Comparison of ENCODE assay signal across 7 cellular contexts in genomic region chr3:197276808-197277207, GRCh38. TPM values are rescaled to one million over a fixed set of nuclear protein-coding genes. Genes with fewer than 3 reads are reported as not detected.
DNase-seq lines count a peak whose midpoint lies in the region; ATAC-seq and TF ChIP-seq lines count a peak whose summit lies in the region.
"Not testable (repeated sequence)": the region's sequence is repeated elsewhere in the genome, so short reads cannot be mapped to it uniquely, and the experiment has no call there.

No MANE protein-coding gene starts in this region.

- H3K79me2 ChIP-seq in fibroblast of lung (ENCODE audit: control insufficient read depth, insufficient read depth, low read length) (peaks cover 25% of the 10 kb centered on the region), mesendoderm (ENCODE audit: control insufficient read depth, insufficient read depth, low read length) (peaks cover 21% of the 10 kb centered on the region)

- not testable (repeated sequence) for H3K23ac ChIP-seq in IMR-90 (ENCODE audit: low read depth, low read length); mesendoderm (ENCODE audit: low read length)

- TF ChIP-seq POLR2A in IMR-90 (IDR thresholded peaks at IDR 0.05; ENCODE audit: low read depth, low read length), result not testable (repeated sequence)

- not testable (repeated sequence) for H2AK9ac ChIP-seq in IMR-90 (replicated peaks; ENCODE audit: low read depth, low read length, poor library complexity)

- not testable (repeated sequence) for H3K9me1 ChIP-seq in IMR-90 (ENCODE audit: insufficient read depth, low read length)

- in situ Hi-C loops in IMR-90 (cut with MboI; ENCODE audit: low sequenced_read_pairs), result not testable (repeated sequence)
- in situ Hi-C loops in brain microvascular endothelial cell (cut with HindIII; ENCODE audit: low pct_ligation_motif_present, low sequenced_read_pairs), result loop anchor here (25.0 kb wide), 1 partner anchor 235 kb away; no protein-coding TSS in a partner anchor

- not testable (repeated sequence) for H2AFZ ChIP-seq in IMR-90 (replicated peaks; ENCODE audit: low read length, poor library complexity); fibroblast of lung (ENCODE audit: low read length)

- not testable (repeated sequence) for H4K91ac ChIP-seq in IMR-90 (ENCODE audit: insufficient read depth, low read depth, low read length)

- H2BK20ac ChIP-seq in IMR-90 (ENCODE audit: low read depth, low read length), result not testable (repeated sequence)

- H2BK120ac ChIP-seq in IMR-90 (ENCODE audit: low read depth, low read length); mesendoderm (ENCODE audit: low read depth, low read length): not testable (repeated sequence)

- not testable (repeated sequence) for H4K5ac ChIP-seq in IMR-90 (ENCODE audit: low read depth, low read length); mesendoderm (ENCODE audit: low read length)

- not testable (repeated sequence) for ATAC-seq in IMR-90 (ENCODE audit: low read depth)

- H3K4me1 ChIP-seq in IMR-90 (ENCODE audit: control insufficient read depth, insufficient read depth, low read length); fibroblast of lung (ENCODE audit: control insufficient read depth, extremely low read depth, insufficient read depth, low read length); mesendoderm (ENCODE audit: control insufficient read depth, low read depth, low read length): not testable (repeated sequence)

- H3K4ac ChIP-seq in IMR-90 (ENCODE audit: low read depth, low read length); mesendoderm (ENCODE audit: low read depth, low read length): not testable (repeated sequence)

- dilution Hi-C loops in IMR-90 (cut with HindIII; ENCODE audit: low sequenced_read_pairs, unreplicated experiment), result not testable (repeated sequence)

- peaks cover 9 to 53% of the 10 kb centered on the region in 2 experiments; a peak in 3 of 4 replicates for H3K79me1 ChIP-seq in IMR-90 (ENCODE audit: low read depth in 1 of 2, low read length in 2 of 2)
- not testable (repeated sequence) for H3K79me1 ChIP-seq in mesendoderm (ENCODE audit: low read length)

- peaks cover 27% of the 10 kb centered on the region for H4K20me1 ChIP-seq in IMR-90 (ENCODE audit: insufficient read depth, low read length)
- not testable (repeated sequence) for H4K20me1 ChIP-seq in fibroblast of lung (ENCODE audit: control insufficient read depth, extremely low read depth, insufficient read depth, low read length)

- H3K36me3 ChIP-seq in IMR-90 (ENCODE audit: control insufficient read depth, insufficient read depth, low read length); fibroblast of lung (ENCODE audit: control insufficient read depth, insufficient read depth, low read length); mesendoderm (ENCODE audit: control insufficient read depth, insufficient read depth, low read length): not testable (repeated sequence)
- H3K36me3 ChIP-seq in brain microvascular endothelial cell (replicated peaks), result peaks cover 54% of the 10 kb centered on the region

- H2BK15ac ChIP-seq in IMR-90 (ENCODE audit: low read depth, low read length); mesendoderm (replicated peaks; ENCODE audit: low read depth): not testable (repeated sequence)

- H3K4me3 ChIP-seq in AG10803 (ENCODE audit: low read length); IMR-90 (ENCODE audit: insufficient read depth, low read depth, low read length); brain microvascular endothelial cell (ENCODE audit: low read depth, low read length); fibroblast of lung (replicated peaks in 1 of 4; ENCODE audit: control extremely low read depth in 1 of 4, insufficient read depth in 1 of 4, low read depth in 3 of 4, low read length in 4 of 4); mesendoderm (ENCODE audit: low read length): not testable (repeated sequence)

- H3K14ac ChIP-seq in IMR-90 (replicated peaks; ENCODE audit: low read depth, low read length), result not testable (repeated sequence)

- CTCF ChIA-PET in IMR-90 (lab: Yijun Ruan, JAX), result not testable (repeated sequence)

- not testable (repeated sequence) for H3K56ac ChIP-seq in IMR-90 (ENCODE audit: extremely low read depth, insufficient read depth, low read length); mesendoderm (ENCODE audit: low read length)

- H2AK5ac ChIP-seq in IMR-90 (ENCODE audit: low read depth, low read length); mesendoderm (ENCODE audit: low read length): not testable (repeated sequence)

- H3K27ac ChIP-seq in IMR-90 (ENCODE audit: insufficient read depth, low read length); brain microvascular endothelial cell; fibroblast of lung (ENCODE audit: insufficient read depth, low read length); mesendoderm (ENCODE audit: low read depth, low read length): not testable (repeated sequence)

- not testable (repeated sequence) for H3K27me3 ChIP-seq in IMR-90 (ENCODE audit: control insufficient read depth, insufficient read depth, low read length); brain microvascular endothelial cell (replicated peaks); fibroblast of lung (ENCODE audit: control insufficient read depth, insufficient read depth, low read length); mesendoderm (ENCODE audit: insufficient read depth, low read length, poor library complexity)

- H3K4me2 ChIP-seq in IMR-90 (ENCODE audit: low read depth, low read length); fibroblast of lung (ENCODE audit: extremely low read depth, insufficient read depth, low read length); mesendoderm (ENCODE audit: low read length): not testable (repeated sequence)

- not testable (repeated sequence) for BruUV-seq in IMR-90 (replicated peaks; lab: Mats Ljungman, UMichigan)

- 0 out of 2 replicates have a peak, but pooled peaks have one; percentile 7 for TF ChIP-seq RAD21 in IMR-90 (IDR thresholded peaks at IDR 0.05; ENCODE audit: low read length)

- TF ChIP-seq CTCF in AG10803 (conservative IDR thresholded peaks at IDR 0.05; ENCODE audit: low read length) (peak; percentile 30; the same call in 1 of the 2 replicates), GM10266 (IDR thresholded peaks at IDR 0.05; ENCODE audit: control insufficient read depth, insufficient read depth, low read depth, missing control alignments) (peak; percentile 24), IMR-90 (conservative IDR thresholded peaks at IDR 0.05; ENCODE audit: low read depth, low read length) (0 out of 2 replicates have a peak, but pooled peaks have one; percentile 17), brain microvascular endothelial cell (IDR thresholded peaks at IDR 0.05; ENCODE audit: low read depth, low read length, missing control alignments) (peak; percentile 54), fibroblast of lung (conservative IDR thresholded peaks at IDR 0.05 in 1 of 2, IDR thresholded peaks at IDR 0.05 in 1 of 2; ENCODE audit: low read depth in 1 of 2, low read length in 2 of 2) (peak; percentile 8 to 24)

- H3K9ac ChIP-seq in IMR-90 (ENCODE audit: low read depth, low read length); fibroblast of lung (ENCODE audit: insufficient read depth, low read length); mesendoderm (ENCODE audit: low read length): not testable (repeated sequence)

- not testable (repeated sequence) for H4K8ac ChIP-seq in IMR-90 (ENCODE audit: low read depth in 2 of 2, low read length in 2 of 2); mesendoderm (ENCODE audit: low read depth, low read length)

- not testable (repeated sequence) for H3K18ac ChIP-seq in IMR-90 (ENCODE audit: low read depth, low read length); mesendoderm (ENCODE audit: low read length)

- not testable (repeated sequence) for DNase-seq in AG10803 (ENCODE audit: low read depth); GM10266 (ENCODE audit: extremely low spot score); IMR-90; brain microvascular endothelial cell; fibroblast of lung (ENCODE audit: low read depth in 2 of 2)
- peak; percentile 24 for DNase-seq in RPMI7951 (ENCODE audit: low read depth)
- DNase-seq in mesendoderm, result peak; percentile 53

- POLR2A ChIA-PET in IMR-90 (lab: Charles Lee; ENCODE audit: unreplicated experiment), result not testable (repeated sequence)

- not testable (repeated sequence) for H3K9me3 ChIP-seq in IMR-90 (ENCODE audit: control insufficient read depth, insufficient read depth, low read length); fibroblast of lung (ENCODE audit: control insufficient read depth, insufficient read depth, low read depth, low read length)

- not testable (repeated sequence) for H2BK5ac ChIP-seq in IMR-90 (ENCODE audit: low read depth, low read length, poor library complexity, severe bottlenecking); mesendoderm (ENCODE audit: low read length)

- no CpG with 5 or more reads among the region's 8 CpGs for WGBS in IMR-90 (ENCODE audit: extremely low coverage in 2 of 2, insufficient read length in 1 of 2), 2 experiments
- no CpG with 5 or more reads among the region's 8 CpGs for WGBS in mesendoderm (ENCODE audit: extremely low coverage, insufficient coverage, low lambda C conversion rate)

- intact Hi-C loops in IMR-90 (cut with micrococcal nuclease), result not testable (repeated sequence)

TF ChIP-seq in IMR-90, 13 proteins besides CTCF, POLR2A, EP300 and RAD21:
- TF ChIP-seq SMC3 (IDR thresholded peaks at IDR 0.05; ENCODE audit: low read depth, low read length), result peak; percentile 8; the same call in 1 of the 2 replicates
TF ChIP-seq in IMR-90: peak in this region for 1; not testable (repeated sequence) for 12.

RNA-seq across cellular contexts. Expression of gene DLG1, which starts 21.6 kb away (rescaled TPM):
- 57.7 and 58.6 TPM in 2 replicates for total RNA-seq in IMR-90 (2012; rRNA removed)
- polyA plus RNA-seq in IMR-90 (2012; rRNA removed), result 18.7 and 21.2 TPM in 2 replicates
- 3.7 and 4.9 TPM in 2 replicates for polyA plus RNA-seq in IMR-90 (2012; cell fraction: cytosol; rRNA removed)
- polyA plus RNA-seq in IMR-90 (2012; cell fraction: nucleus; rRNA removed; ENCODE audit: low replicate concordance), result 5.5 and 51.9 TPM in 2 replicates
- total RNA-seq in RPMI7951 (2014; rRNA removed; shearing (Covaris generic)), result 97.2 and 104 TPM in 2 replicates
- 51.4 and 53.0 TPM in 2 replicates for total RNA-seq in fibroblast of lung
- polyA plus RNA-seq in fibroblast of lung, result 29.5 and 47.7 TPM in 2 replicates
- polyA plus RNA-seq in fibroblast of lung (2012), result 23.1 and 36.3 TPM in 2 replicates
- 12.0 and 19.9 TPM in 2 replicates for polyA minus RNA-seq in fibroblast of lung (ENCODE audit: low replicate concordance)
- polyA plus RNA-seq in mesendoderm (2013, experiment 1 of 2), result 43.0 TPM
- 43.5 TPM for polyA plus RNA-seq in mesendoderm (2013, experiment 2 of 2)
